Comparison of ENCODE assay signal across 1 cellular context in the genomic region with DNA sequence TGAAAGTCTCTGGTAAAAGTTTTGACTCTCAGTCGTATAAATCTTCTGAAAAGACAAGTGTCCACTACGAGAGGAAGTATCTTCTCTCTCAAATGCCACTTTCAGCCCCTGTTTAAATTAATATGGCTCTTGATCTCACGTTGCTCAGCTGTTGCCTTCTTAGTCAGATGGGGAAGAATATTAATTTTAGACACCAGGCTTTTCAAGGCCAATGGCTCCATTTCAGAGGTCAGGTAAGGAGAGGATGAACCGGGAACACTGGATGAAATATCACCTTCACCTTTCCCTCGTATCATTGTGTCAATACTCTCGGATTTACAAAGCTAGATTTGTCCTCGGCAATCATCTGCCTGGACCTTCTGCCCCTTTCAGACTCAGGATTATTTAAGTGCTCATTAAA.
TF ChIP-seq lines count a peak whose summit lies in the region.

A gene (minus strand): TSS at position 91 of the 400 bp plus-strand sequence. CDS start 1,628 bp downstream, outside the sequence.

TF ChIP-seq in HepG2, 621 proteins besides CTCF, POLR2A, EP300 and RAD21:
- TF ChIP-seq, protein P1, sequence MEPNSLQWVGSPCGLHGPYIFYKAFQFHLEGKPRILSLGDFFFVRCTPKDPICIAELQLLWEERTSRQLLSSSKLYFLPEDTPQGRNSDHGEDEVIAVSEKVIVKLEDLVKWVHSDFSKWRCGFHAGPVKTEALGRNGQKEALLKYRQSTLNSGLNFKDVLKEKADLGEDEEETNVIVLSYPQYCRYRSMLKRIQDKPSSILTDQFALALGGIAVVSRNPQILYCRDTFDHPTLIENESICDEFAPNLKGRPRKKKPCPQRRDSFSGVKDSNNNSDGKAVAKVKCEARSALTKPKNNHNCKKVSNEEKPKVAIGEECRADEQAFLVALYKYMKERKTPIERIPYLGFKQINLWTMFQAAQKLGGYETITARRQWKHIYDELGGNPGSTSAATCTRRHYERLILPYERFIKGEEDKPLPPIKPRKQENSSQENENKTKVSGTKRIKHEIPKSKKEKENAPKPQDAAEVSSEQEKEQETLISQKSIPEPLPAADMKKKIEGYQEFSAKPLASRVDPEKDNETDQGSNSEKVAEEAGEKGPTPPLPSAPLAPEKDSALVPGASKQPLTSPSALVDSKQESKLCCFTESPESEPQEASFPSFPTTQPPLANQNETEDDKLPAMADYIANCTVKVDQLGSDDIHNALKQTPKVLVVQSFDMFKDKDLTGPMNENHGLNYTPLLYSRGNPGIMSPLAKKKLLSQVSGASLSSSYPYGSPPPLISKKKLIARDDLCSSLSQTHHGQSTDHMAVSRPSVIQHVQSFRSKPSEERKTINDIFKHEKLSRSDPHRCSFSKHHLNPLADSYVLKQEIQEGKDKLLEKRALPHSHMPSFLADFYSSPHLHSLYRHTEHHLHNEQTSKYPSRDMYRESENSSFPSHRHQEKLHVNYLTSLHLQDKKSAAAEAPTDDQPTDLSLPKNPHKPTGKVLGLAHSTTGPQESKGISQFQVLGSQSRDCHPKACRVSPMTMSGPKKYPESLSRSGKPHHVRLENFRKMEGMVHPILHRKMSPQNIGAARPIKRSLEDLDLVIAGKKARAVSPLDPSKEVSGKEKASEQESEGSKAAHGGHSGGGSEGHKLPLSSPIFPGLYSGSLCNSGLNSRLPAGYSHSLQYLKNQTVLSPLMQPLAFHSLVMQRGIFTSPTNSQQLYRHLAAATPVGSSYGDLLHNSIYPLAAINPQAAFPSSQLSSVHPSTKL (CRISPR knock-in tag; IDR thresholded peaks at IDR 0.05), result peak; percentile 12; the same call in 1 of the 2 replicates
- TF ChIP-seq, protein P2, sequence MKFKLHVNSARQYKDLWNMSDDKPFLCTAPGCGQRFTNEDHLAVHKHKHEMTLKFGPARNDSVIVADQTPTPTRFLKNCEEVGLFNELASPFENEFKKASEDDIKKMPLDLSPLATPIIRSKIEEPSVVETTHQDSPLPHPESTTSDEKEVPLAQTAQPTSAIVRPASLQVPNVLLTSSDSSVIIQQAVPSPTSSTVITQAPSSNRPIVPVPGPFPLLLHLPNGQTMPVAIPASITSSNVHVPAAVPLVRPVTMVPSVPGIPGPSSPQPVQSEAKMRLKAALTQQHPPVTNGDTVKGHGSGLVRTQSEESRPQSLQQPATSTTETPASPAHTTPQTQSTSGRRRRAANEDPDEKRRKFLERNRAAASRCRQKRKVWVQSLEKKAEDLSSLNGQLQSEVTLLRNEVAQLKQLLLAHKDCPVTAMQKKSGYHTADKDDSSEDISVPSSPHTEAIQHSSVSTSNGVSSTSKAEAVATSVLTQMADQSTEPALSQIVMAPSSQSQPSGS (CRISPR knock-in tag; IDR thresholded peaks at IDR 0.05), result no peak
- TF ChIP-seq ZMYM4 (CRISPR knock-in tag; IDR thresholded peaks at IDR 0.05) (no peak), ZNF629 (CRISPR knock-in tag; conservative IDR thresholded peaks at IDR 0.05) (peak; percentile 92), ZMYM3 (CRISPR knock-in tag; IDR thresholded peaks at IDR 0.05) (peak; percentile 77), HNF4A (CRISPR knock-in tag; IDR thresholded peaks at IDR 0.05) (0 out of 2 replicates have a peak, but pooled peaks have one; percentile 10), ZMYM2 (CRISPR knock-in tag; IDR thresholded peaks at IDR 0.05) (0 out of 2 replicates have a peak, but pooled peaks have one; percentile 51), RXRB (CRISPR knock-in tag; IDR thresholded peaks at IDR 0.05; ENCODE audit: borderline replicate concordance) (peak; percentile 15; the same call in 1 of the 2 replicates)
